ENCODE assay signal across 19 cellular contexts in the genomic region with DNA sequence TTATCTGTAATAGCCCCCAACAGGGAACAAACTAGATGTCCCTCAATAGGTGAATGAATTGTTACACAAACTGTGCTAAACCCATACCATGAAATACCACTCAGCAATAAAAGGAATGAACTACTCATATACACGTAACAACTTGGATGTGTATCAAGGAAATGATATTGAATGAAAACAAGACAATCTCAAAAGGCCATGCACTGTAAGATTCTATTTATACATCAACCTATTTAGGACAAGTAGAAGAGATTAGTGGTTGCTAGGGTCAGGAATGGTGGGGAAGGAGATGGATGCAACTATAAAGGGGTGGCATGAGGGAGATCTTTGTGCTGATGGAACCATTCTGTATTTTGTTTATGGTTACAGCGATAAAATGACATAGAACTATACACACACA. TPM values are rescaled to one million over a fixed set of nuclear protein-coding genes. Genes with fewer than 3 reads are reported as not detected.
"Had no signal": no experiment of that assay in that cellular context is flagged by ENCODE, and none has a peak within 500 bp of the region (broad histone marks: within the 10 kb centered on the region; RNA-seq: fewer than 3 reads in every experiment).

No MANE protein-coding gene starts in this region.

- H3K27me3 ChIP-seq: adrenal gland, cardiac muscle cell, esophagus squamous epithelium, foreskin keratinocyte, neutrophil, tibial artery had no signal

- H3K4me1 ChIP-seq: adrenal gland, foreskin keratinocyte, tibial artery had no signal

- DNase-seq: activated naive CD4-positive, alpha-beta T cell treated with anti-CD3 and anti-CD28 coated beads, Interleukin-2, amount 50 U/mL, for 16 hours; adrenal gland; esophagus squamous epithelium; foreskin keratinocyte; head of caudate nucleus; mammary epithelial cell; naive thymus-derived CD4-positive, alpha-beta T cell; stimulated activated CD4-positive, alpha-beta T cell treated with anti-CD3 and anti-CD28 coated beads, Interleukin-15, amount 100 ng/mL, for 24 hours; stimulated activated CD4-positive, alpha-beta T cell treated with anti-CD3 and anti-CD28 coated beads, Interleukin-4, amount 100 ng/mL, for 1 hour; stimulated activated naive CD4-positive, alpha-beta T cell; T-helper 17 cell; tibial artery; WERI-Rb-1 had no signal

- ATAC-seq: foreskin keratinocyte; naive thymus-derived CD4-positive, alpha-beta T cell; T-helper 17 cell had no signal

- H3K4me3 ChIP-seq: adrenal gland, cardiac muscle cell, coronary artery, esophagus squamous epithelium, skin epidermis, tibial artery had no signal

- H3K9me3 ChIP-seq: adrenal gland, esophagus squamous epithelium, neutrophil, tibial artery had no signal

- H3K27ac ChIP-seq: adrenal gland, cardiac muscle cell, coronary artery, esophagus squamous epithelium, foreskin keratinocyte, neutrophil, skin epidermis, tibial artery, WERI-Rb-1 had no signal

RNA-seq across cellular contexts. Expression of gene FER1L5, which starts 51.5 kb away (rescaled TPM):
- total RNA-seq: mononuclear cell; naive thymus-derived CD4-positive, alpha-beta T cell; subcutaneous adipose tissue; T-helper 17 cell had no signal
